8 cellular contexts compared by ENCODE assay signal in the genomic region with DNA sequence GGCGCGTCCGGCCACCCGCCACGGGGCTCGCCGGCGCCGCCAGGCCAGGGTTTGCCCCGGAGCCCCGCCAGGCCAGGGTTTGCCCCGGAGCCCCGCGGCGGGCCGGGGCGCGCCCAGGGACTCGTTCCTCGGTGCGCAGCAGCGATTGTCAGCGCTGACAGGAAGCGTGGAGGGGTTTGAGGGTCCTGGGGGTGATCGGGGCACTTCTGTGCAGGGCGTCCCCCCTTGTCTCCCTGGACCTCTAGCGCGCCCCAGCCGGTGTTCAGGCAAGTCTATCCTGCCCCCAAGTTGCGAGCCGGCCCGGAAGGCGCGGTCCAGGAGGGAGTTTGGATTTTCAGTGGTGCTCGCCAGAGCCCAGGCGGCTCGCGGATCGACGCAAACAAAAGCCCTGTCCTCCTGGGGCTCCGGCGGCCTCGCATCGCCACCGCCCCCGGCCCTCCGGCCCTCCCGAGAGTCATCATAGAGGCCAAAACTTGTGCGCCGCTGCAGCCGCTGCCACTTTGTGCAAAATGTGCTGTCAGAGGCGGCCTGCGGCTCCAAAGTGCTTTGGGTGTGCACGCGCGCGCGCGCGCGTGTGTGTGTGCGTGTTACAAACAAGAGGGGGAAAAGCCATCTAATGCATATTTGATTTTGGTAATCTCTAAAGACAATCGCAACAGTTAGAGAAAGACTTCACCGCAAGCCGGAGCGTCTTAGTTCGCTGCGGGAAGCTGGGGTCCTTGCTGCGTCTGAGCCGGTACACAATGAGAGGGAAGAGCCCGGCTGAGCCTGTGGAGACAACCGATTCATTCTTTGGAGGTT. TPM values are rescaled to one million over a fixed set of nuclear protein-coding genes. Genes with fewer than 3 reads are reported as not detected.
DNase-seq lines count a peak whose midpoint lies in the region; ATAC-seq lines count a peak whose summit lies in the region.

No MANE protein-coding gene starts in this region.

- H3K9me3 Mint-ChIP-seq in activated T-cell treated with anti-CD3 and anti-CD28 coated beads, Interleukin-2, amount 50 U/mL, for 72 hours, result no peaks in the 10 kb centered on the region

- no peak overlapping the region for H3K27ac Mint-ChIP-seq in activated T-cell treated with anti-CD3 and anti-CD28 coated beads, Interleukin-2, amount 50 U/mL, for 72 hours

- H3K36me3 Mint-ChIP-seq in activated T-cell treated with anti-CD3 and anti-CD28 coated beads, Interleukin-2, amount 50 U/mL, for 72 hours (ENCODE audit: insufficient read depth in 2 of 2), result peaks cover 0 to 1% of the 10 kb centered on the region in 2 donors

- intact Hi-C loops in head of caudate nucleus (cut with DNase I), result loop anchor here (10.0 kb wide), 3 partner anchors 130 to 470 kb away; no protein-coding TSS in a partner anchor

- peak overlapping the region; percentile 62 to 75 for H3K4me3 Mint-ChIP-seq in activated T-cell treated with anti-CD3 and anti-CD28 coated beads, Interleukin-2, amount 50 U/mL, for 72 hours

- peaks cover 60% of the 10 kb centered on the region for H3K27me3 Mint-ChIP-seq in activated T-cell treated with anti-CD3 and anti-CD28 coated beads, Interleukin-2, amount 50 U/mL, for 72 hours (ENCODE audit: low read depth)

- DNase-seq in DMS53 (lab: John Stamatoyannopoulos, UW) (peak; percentile 80), DMS53 treated with DMSO at 0.1 percent for 48 hours (lab: John Stamatoyannopoulos, UW; ENCODE audit: unreplicated experiment) (no peak), head of caudate nucleus (peak in 41 of 42 donors; percentile 11 to 78 (median 47)), nucleus accumbens (lab: John Stamatoyannopoulos, UW) (peak in 37 of 56 donors; percentile 3 to 52 (median 25))
- peak; percentile 8 to 9 for DNase-seq in activated T-cell treated with anti-CD3 and anti-CD28 coated beads, Interleukin-2, amount 50 U/mL, for 72 hours

- ATAC-seq in HG03196 (IDR thresholded peaks at IDR 0.05; ENCODE audit: unreplicated experiment) (peak; percentile 12), HG03565 (IDR thresholded peaks at IDR 0.05; ENCODE audit: unreplicated experiment) (no peak), GM21576 (IDR thresholded peaks at IDR 0.05; ENCODE audit: unreplicated experiment) (no peak)
- ATAC-seq in activated T-cell treated with anti-CD3 and anti-CD28 coated beads, Interleukin-2, amount 50 U/mL, for 72 hours (replicated peaks in 1 of 2), result peak; percentile 16 to 33

- peaks cover 23% of the 10 kb centered on the region for H3K4me1 Mint-ChIP-seq in activated T-cell treated with anti-CD3 and anti-CD28 coated beads, Interleukin-2, amount 50 U/mL, for 72 hours (ENCODE audit: low read depth)

RNA-seq across cellular contexts. Expression of a gene that starts 1.0 kb away (rescaled TPM):
- under 1 TPM in 1 of 2 donors, not detected in 1; 0.19 TPM for total RNA-seq in activated T-cell treated with anti-CD3 and anti-CD28 coated beads, Interleukin-2, amount 50 U/mL, for 72 hours

Comparison
In these comparisons a context has a peak if more than half of its experiments do, and no peak if none do; other contexts are left out.
1. ATAC-seq: peak in HG03196 (single experiment) and activated T-cell treated with anti-CD3 and anti-CD28 coated beads, Interleukin-2, amount 50 U/mL, for 72 hours (2 of 2); none in HG03565 (single experiment) and GM21576 (single experiment).